8 cellular contexts compared by ENCODE assay signal in genomic region chr9:35657327-35658143, GRCh38. TPM values are rescaled to one million over a fixed set of nuclear protein-coding genes. Genes with fewer than 3 reads are reported as not detected.
DNase-seq lines count a peak whose midpoint lies in the region; ATAC-seq and TF ChIP-seq lines count a peak whose summit lies in the region.

Gene RMRP (minus strand): TSS chr9:35658019.

- peaks cover 4% of the 10 kb centered on the region for H3K36me3 ChIP-seq in BE2C

- DNase-seq in BE2C (peak; percentile 98), NCI-H69 (lab: John Stamatoyannopoulos, UW) (peak; percentile 100), dedifferentiated amniotic fluid mesenchymal stem cell (ENCODE audit: extremely low spot score) (peak; percentile 99), left kidney (ENCODE audit: low read depth, low spot score) (peak; percentile 100)
- peak; percentile 76 for DNase-seq in activated CD4-positive, alpha-beta T cell treated with anti-CD3 and anti-CD28 coated beads, Interleukin-2, amount 50 U/mL, for 1 hour
- peak; percentile 95 to 96 for DNase-seq in stimulated activated CD4-positive, alpha-beta T cell treated with anti-CD3 and anti-CD28 coated beads, Interleukin-2, amount 100 ng/mL, for 24 hours

- no peaks in the 10 kb centered on the region for H3K27me3 ChIP-seq in BE2C

- H3K9me3 ChIP-seq in BE2C: no peaks in the 10 kb centered on the region

- peak; percentile 80 for ATAC-seq in GM19328 (IDR thresholded peaks at IDR 0.05; ENCODE audit: unreplicated experiment)
- peak; percentile 84 for ATAC-seq in HG03520 (IDR thresholded peaks at IDR 0.05; ENCODE audit: unreplicated experiment)

- peak within 1 kb of the TSS; percentile 72 for H3K4me3 ChIP-seq in BE2C (ENCODE audit: low read depth, low read length)

- no peak for TF ChIP-seq CTCF in BE2C (IDR thresholded peaks at IDR 0.05; ENCODE audit: low read depth, low read length)

- H3K4me1 ChIP-seq in BE2C: 0 out of 2 replicates have a peak, but pooled peaks cover 3% of the 10 kb centered on the region

RNA-seq across cellular contexts. Expression of gene RMRP, which starts in this region (rescaled TPM):
- polyA plus RNA-seq in BE2C (2012; ENCODE audit: insufficient read depth, insufficient read length, low read depth): not detected

Comparison
In these comparisons a context has a peak if more than half of its experiments do, and no peak if none do; other contexts are left out.
1. Peak in every context shown above with its lines: DNase-seq, ATAC-seq and H3K4me3 ChIP-seq.